1 cellular context compared by ENCODE assay signal in the genomic region with DNA sequence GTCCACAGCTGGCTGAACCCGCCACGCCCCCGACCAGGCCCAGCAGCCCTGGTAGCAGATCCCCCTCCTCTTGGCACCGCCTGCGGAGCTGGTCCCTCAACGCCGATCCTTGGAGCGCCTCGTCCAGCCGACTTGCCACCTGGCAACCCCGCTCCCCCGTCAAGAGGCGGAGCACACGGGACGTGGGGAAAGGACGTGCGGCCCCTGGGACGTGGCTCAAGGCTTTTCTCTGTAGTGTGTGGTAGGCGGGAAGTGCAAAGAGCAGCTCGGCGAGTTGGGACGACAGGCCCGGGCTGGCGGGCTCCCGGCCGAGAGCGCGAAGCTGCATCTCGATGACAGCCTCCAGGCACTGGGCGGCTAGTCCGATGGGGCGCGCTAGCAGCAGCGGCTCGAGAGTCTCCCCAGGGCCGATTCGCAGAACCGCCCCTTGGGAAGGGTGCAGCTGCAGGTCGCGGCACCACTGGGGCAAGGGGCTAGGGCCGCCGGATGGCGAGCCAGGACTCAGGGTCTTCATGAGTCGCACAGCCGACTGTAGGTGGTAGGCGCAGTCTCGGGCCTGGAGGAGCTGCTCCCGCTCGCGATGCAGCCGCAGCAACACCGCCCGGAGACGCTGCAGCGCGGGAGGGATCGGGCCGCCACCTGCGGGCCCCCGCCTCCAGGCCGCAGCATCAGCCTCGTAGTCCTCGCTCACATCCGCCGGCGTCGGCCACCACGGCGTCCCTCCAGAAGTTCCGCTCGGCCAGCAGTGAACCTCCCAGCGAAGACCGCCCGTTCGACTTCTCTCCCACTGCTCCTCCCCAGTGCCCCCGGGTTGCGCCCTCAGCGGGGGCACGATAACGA.
TF ChIP-seq lines count a peak whose summit lies in the region.

No MANE protein-coding gene starts in this region.

TF ChIP-seq in WTC11, 78 proteins besides CTCF, POLR2A, EP300 and RAD21 (continued from another document):
- TF ChIP-seq, protein P1, sequence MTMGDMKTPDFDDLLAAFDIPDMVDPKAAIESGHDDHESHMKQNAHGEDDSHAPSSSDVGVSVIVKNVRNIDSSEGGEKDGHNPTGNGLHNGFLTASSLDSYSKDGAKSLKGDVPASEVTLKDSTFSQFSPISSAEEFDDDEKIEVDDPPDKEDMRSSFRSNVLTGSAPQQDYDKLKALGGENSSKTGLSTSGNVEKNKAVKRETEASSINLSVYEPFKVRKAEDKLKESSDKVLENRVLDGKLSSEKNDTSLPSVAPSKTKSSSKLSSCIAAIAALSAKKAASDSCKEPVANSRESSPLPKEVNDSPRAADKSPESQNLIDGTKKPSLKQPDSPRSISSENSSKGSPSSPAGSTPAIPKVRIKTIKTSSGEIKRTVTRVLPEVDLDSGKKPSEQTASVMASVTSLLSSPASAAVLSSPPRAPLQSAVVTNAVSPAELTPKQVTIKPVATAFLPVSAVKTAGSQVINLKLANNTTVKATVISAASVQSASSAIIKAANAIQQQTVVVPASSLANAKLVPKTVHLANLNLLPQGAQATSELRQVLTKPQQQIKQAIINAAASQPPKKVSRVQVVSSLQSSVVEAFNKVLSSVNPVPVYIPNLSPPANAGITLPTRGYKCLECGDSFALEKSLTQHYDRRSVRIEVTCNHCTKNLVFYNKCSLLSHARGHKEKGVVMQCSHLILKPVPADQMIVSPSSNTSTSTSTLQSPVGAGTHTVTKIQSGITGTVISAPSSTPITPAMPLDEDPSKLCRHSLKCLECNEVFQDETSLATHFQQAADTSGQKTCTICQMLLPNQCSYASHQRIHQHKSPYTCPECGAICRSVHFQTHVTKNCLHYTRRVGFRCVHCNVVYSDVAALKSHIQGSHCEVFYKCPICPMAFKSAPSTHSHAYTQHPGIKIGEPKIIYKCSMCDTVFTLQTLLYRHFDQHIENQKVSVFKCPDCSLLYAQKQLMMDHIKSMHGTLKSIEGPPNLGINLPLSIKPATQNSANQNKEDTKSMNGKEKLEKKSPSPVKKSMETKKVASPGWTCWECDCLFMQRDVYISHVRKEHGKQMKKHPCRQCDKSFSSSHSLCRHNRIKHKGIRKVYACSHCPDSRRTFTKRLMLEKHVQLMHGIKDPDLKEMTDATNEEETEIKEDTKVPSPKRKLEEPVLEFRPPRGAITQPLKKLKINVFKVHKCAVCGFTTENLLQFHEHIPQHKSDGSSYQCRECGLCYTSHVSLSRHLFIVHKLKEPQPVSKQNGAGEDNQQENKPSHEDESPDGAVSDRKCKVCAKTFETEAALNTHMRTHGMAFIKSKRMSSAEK (CRISPR knock-in tag; IDR thresholded peaks at IDR 0.05; ENCODE audit: borderline replicate concordance) = no peak
- TF ChIP-seq GABPB1 (CRISPR knock-in tag; IDR thresholded peaks at IDR 0.05) = no peak
- TF ChIP-seq NFYB (CRISPR knock-in tag; conservative IDR thresholded peaks at IDR 0.05; ENCODE audit: low read depth) = no peak; the same call in 1 of the 2 replicates
- TF ChIP-seq FOXJ3 (CRISPR knock-in tag; IDR thresholded peaks at IDR 0.05; ENCODE audit: borderline replicate concordance) = no peak
- peak; percentile 81; the same call in 1 of the 2 replicates for TF ChIP-seq RELA (CRISPR knock-in tag; IDR thresholded peaks at IDR 0.05; ENCODE audit: borderline replicate concordance)
- no peak for TF ChIP-seq FOXK1 (CRISPR knock-in tag; IDR thresholded peaks at IDR 0.05)
- TF ChIP-seq MLX (CRISPR knock-in tag; IDR thresholded peaks at IDR 0.05) = no peak
- no peak for TF ChIP-seq ZNF219 (CRISPR knock-in tag; IDR thresholded peaks at IDR 0.05; ENCODE audit: borderline replicate concordance)
- no peak; the same call in 1 of the 2 replicates for TF ChIP-seq TEAD1 (CRISPR knock-in tag; IDR thresholded peaks at IDR 0.05)
- TF ChIP-seq SP1 (CRISPR knock-in tag; conservative IDR thresholded peaks at IDR 0.05) = no peak
- TF ChIP-seq ELF4 (CRISPR knock-in tag; IDR thresholded peaks at IDR 0.05; ENCODE audit: low read depth) = no peak
- TF ChIP-seq, protein P2, sequence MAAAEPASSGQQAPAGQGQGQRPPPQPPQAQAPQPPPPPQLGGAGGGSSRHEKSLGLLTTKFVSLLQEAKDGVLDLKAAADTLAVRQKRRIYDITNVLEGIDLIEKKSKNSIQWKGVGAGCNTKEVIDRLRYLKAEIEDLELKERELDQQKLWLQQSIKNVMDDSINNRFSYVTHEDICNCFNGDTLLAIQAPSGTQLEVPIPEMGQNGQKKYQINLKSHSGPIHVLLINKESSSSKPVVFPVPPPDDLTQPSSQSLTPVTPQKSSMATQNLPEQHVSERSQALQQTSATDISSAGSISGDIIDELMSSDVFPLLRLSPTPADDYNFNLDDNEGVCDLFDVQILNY (CRISPR knock-in tag; IDR thresholded peaks at IDR 0.05) = peak; percentile 62
- TF ChIP-seq ZMAT4 (CRISPR knock-in tag; IDR thresholded peaks at IDR 0.05) = no peak
- TF ChIP-seq, protein P3, sequence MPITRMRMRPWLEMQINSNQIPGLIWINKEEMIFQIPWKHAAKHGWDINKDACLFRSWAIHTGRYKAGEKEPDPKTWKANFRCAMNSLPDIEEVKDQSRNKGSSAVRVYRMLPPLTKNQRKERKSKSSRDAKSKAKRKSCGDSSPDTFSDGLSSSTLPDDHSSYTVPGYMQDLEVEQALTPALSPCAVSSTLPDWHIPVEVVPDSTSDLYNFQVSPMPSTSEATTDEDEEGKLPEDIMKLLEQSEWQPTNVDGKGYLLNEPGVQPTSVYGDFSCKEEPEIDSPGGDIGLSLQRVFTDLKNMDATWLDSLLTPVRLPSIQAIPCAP (CRISPR knock-in tag; IDR thresholded peaks at IDR 0.05) = 0 out of 2 replicates have a peak, but pooled peaks have one; percentile 21
- TF ChIP-seq OVOL2 (CRISPR knock-in tag; IDR thresholded peaks at IDR 0.05; ENCODE audit: borderline replicate concordance) = no peak
- TF ChIP-seq ZNF317 (CRISPR knock-in tag; IDR thresholded peaks at IDR 0.05; ENCODE audit: borderline replicate concordance, low read depth) = no peak; the same call in 1 of the 2 replicates
- no peak for TF ChIP-seq ATF6 (CRISPR knock-in tag; IDR thresholded peaks at IDR 0.05)
- TF ChIP-seq, protein P4, sequence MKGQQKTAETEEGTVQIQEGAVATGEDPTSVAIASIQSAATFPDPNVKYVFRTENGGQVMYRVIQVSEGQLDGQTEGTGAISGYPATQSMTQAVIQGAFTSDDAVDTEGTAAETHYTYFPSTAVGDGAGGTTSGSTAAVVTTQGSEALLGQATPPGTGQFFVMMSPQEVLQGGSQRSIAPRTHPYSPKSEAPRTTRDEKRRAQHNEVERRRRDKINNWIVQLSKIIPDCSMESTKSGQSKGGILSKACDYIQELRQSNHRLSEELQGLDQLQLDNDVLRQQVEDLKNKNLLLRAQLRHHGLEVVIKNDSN (CRISPR knock-in tag; IDR thresholded peaks at IDR 0.05) = no peak
- TF ChIP-seq, protein P5, sequence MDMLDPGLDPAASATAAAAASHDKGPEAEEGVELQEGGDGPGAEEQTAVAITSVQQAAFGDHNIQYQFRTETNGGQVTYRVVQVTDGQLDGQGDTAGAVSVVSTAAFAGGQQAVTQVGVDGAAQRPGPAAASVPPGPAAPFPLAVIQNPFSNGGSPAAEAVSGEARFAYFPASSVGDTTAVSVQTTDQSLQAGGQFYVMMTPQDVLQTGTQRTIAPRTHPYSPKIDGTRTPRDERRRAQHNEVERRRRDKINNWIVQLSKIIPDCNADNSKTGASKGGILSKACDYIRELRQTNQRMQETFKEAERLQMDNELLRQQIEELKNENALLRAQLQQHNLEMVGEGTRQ (CRISPR knock-in tag; IDR thresholded peaks at IDR 0.05) = no peak
- TF ChIP-seq, protein P6, sequence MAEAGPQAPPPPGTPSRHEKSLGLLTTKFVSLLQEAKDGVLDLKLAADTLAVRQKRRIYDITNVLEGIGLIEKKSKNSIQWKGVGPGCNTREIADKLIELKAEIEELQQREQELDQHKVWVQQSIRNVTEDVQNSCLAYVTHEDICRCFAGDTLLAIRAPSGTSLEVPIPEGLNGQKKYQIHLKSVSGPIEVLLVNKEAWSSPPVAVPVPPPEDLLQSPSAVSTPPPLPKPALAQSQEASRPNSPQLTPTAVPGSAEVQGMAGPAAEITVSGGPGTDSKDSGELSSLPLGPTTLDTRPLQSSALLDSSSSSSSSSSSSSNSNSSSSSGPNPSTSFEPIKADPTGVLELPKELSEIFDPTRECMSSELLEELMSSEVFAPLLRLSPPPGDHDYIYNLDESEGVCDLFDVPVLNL (CRISPR knock-in tag; IDR thresholded peaks at IDR 0.05; ENCODE audit: borderline replicate concordance, low read depth) = no peak; the same call in 1 of the 2 replicates
- peak; percentile 40; the same call in 1 of the 2 replicates for TF ChIP-seq ZBTB21 (CRISPR knock-in tag; IDR thresholded peaks at IDR 0.05; ENCODE audit: borderline replicate concordance)
TF ChIP-seq in WTC11: peak in this region for 5.
